14 cellular contexts compared by ENCODE assay signal in genomic region chr1:7587726-7588456, GRCh38.
"Had no signal": no experiment of that assay in that cellular context is flagged by ENCODE, and none has a peak within 500 bp of the region (broad histone marks: within the 10 kb centered on the region; RNA-seq: fewer than 3 reads in every experiment).

No MANE protein-coding gene starts in this region.

- DNase-seq: activated CD4-positive, alpha-beta T cell treated with anti-CD3 and anti-CD28 coated beads for 1 hour; activated CD4-positive, alpha-beta T cell treated with anti-CD3 and anti-CD28 coated beads, Interleukin-2, amount 50 U/mL, for 48 hours; activated naive CD4-positive, alpha-beta T cell treated with Interleukin-2 at 50 U/mL for 16 hours; activated T-cell treated with anti-CD3 and anti-CD28 coated beads, Interleukin-2, amount 50 U/mL, for 72 hours; central memory CD4-positive, alpha-beta T cell; cortex of kidney; effector CD8-positive, alpha-beta T cell; naive thymus-derived CD4-positive, alpha-beta T cell; occipital lobe; stimulated activated CD4-positive, alpha-beta T cell treated with anti-CD3 and anti-CD28 coated beads, Interleukin-4, amount 100 ng/mL, for 4 hours; stomach; uterus had no signal

- FAIRE-seq: frontal cortex had no signal

- H3K9me3 ChIP-seq: adrenal gland, stomach, uterus had no signal

- H3K4me1 ChIP-seq: uterus had no signal

- H3K27ac ChIP-seq: stomach, uterus had no signal

- H3K36me3 ChIP-seq: adrenal gland, stomach, uterus had no signal

- ATAC-seq: activated T-cell treated with anti-CD3 and anti-CD28 coated beads, Interleukin-2, amount 50 U/mL, for 72 hours; naive thymus-derived CD4-positive, alpha-beta T cell had no signal

- H3K4me3 ChIP-seq: adrenal gland, stomach, uterus had no signal

- H3K27me3 ChIP-seq: adrenal gland, uterus had no signal
